Comparison of ENCODE assay signal across 15 cellular contexts in genomic region chr2:107986278-107987217, GRCh38. TPM values are rescaled to one million over a fixed set of nuclear protein-coding genes. Genes with fewer than 3 reads are reported as not detected.
DNase-seq lines count a peak whose midpoint lies in the region; ATAC-seq and TF ChIP-seq lines count a peak whose summit lies in the region.
"Had no signal": no experiment of that assay in that cellular context is flagged by ENCODE, and none has a peak within 500 bp of the region (broad histone marks: within the 10 kb centered on the region; RNA-seq: fewer than 3 reads in every experiment).

TSS of gene SLC5A7 (plus strand) at chr2:107986524. CDS start at chr2:107988156, 1,632 bp downstream.

- no peaks in the 10 kb centered on the region for H3K36me3 ChIP-seq in HUES64 (ENCODE audit: insufficient read depth, low read length)

- under 1% methylated on average over 73 of the region's 75 CpGs for WGBS in HUES64

- no peaks in the 10 kb centered on the region for H3K4me1 Mint-ChIP-seq in stimulated activated memory B cell treated with anti-CD40 and anti-IgM and Interleukin-4, amounts not matched to agents 10 μg/mL and 1 μg/mL and 100 μg/mL, for 72 hours

- no peak for TF ChIP-seq CTCF in astrocyte of the cerebellum (IDR thresholded peaks at IDR 0.05; ENCODE audit: low read depth, low read length, missing control alignments)

- H3K9me3 ChIP-seq in HUES64 (ENCODE audit: insufficient read depth, low read depth, low read length): no peaks in the 10 kb centered on the region

- peaks cover 52% of the 10 kb centered on the region for H3K27me3 ChIP-seq in HUES64 (ENCODE audit: insufficient read depth, low read length)

- H3K4me3 ChIP-seq in HUES64 (ENCODE audit: low read length) (peak within 1 kb of the TSS; percentile 65), astrocyte of the cerebellum (ENCODE audit: low read depth, low read length) (peak within 1 kb of the TSS; percentile 16)

- H3K9ac ChIP-seq in HUES64 (ENCODE audit: low read depth, low read length): no peak within 1 kb of the TSS; the same call in 1 of the 2 replicates

- ATAC-seq in stimulated activated memory B cell treated with anti-CD40 and anti-IgM and Interleukin-4, amounts not matched to agents 10 μg/mL and 1 μg/mL and 100 μg/mL, for 72 hours: peak; percentile 52
- ATAC-seq in GM18520 (IDR thresholded peaks at IDR 0.05; ENCODE audit: unreplicated experiment): no peak
- ATAC-seq in GM18868 (IDR thresholded peaks at IDR 0.05; ENCODE audit: unreplicated experiment): no peak
- ATAC-seq: sciatic nerve had no signal

- no peak within 1 kb of the TSS for H3K27ac Mint-ChIP-seq in stimulated activated memory B cell treated with anti-CD40 and anti-IgM and Interleukin-4, amounts not matched to agents 10 μg/mL and 1 μg/mL and 100 μg/mL, for 72 hours
- H3K27ac Mint-ChIP-seq: CD4-positive, alpha-beta T cell; HFFc6 had no signal

- no peak within 1 kb of the TSS for H3K4me3 Mint-ChIP-seq in stimulated activated memory B cell treated with anti-CD40 and anti-IgM and Interleukin-4, amounts not matched to agents 10 μg/mL and 1 μg/mL and 100 μg/mL, for 72 hours
- H3K4me3 Mint-ChIP-seq: CD4-positive, alpha-beta T cell; HFFc6 had no signal

- peaks cover 5% of the 10 kb centered on the region; the same call in 1 of the 2 replicates for H3K4me1 ChIP-seq in HUES64 (ENCODE audit: insufficient read depth, low read length)

- H3K9me3 Mint-ChIP-seq in stimulated activated memory B cell treated with anti-CD40 and anti-IgM and Interleukin-4, amounts not matched to agents 10 μg/mL and 1 μg/mL and 100 μg/mL, for 72 hours: no peaks in the 10 kb centered on the region
- H3K9me3 Mint-ChIP-seq: CD4-positive, alpha-beta T cell; HFFc6 had no signal

- H3K27me3 Mint-ChIP-seq in stimulated activated memory B cell treated with anti-CD40 and anti-IgM and Interleukin-4, amounts not matched to agents 10 μg/mL and 1 μg/mL and 100 μg/mL, for 72 hours: no peaks in the 10 kb centered on the region

- in situ Hi-C loops in astrocyte of the cerebellum (cut with HindIII; ENCODE audit: low sequenced_read_pairs): no loop called here

- no peak within 1 kb of the TSS for H3K27ac ChIP-seq in HUES64 (ENCODE audit: low read depth, low read length)

- DNase-seq in astrocyte of the cerebellum (ENCODE audit: low read depth) (no peak), left kidney (ENCODE audit: low read depth, low spot score) (peak; percentile 39), T-helper 1 cell (no peak)
- DNase-seq: activated naive CD4-positive, alpha-beta T cell treated with Interleukin-2 at 50 U/mL for 16 hours; CD4-positive, alpha-beta T cell; cerebellar nuclear complex; erythroblast; HFFc6; hypothalamus; SHP77 treated with DMSO at 0.1 percent for 48 hours had no signal

- H3K36me3 Mint-ChIP-seq in stimulated activated memory B cell treated with anti-CD40 and anti-IgM and Interleukin-4, amounts not matched to agents 10 μg/mL and 1 μg/mL and 100 μg/mL, for 72 hours: no peaks in the 10 kb centered on the region

RNA-seq across cellular contexts. Expression of gene SLC5A7, which starts in this region (rescaled TPM):
- polyA plus RNA-seq in HUES64 (2013, experiment 1 of 2): 0.25 TPM
- 0.44 TPM for polyA plus RNA-seq in HUES64 (2013, experiment 2 of 2)
